9 cellular contexts compared by ENCODE assay signal in the genomic region with DNA sequence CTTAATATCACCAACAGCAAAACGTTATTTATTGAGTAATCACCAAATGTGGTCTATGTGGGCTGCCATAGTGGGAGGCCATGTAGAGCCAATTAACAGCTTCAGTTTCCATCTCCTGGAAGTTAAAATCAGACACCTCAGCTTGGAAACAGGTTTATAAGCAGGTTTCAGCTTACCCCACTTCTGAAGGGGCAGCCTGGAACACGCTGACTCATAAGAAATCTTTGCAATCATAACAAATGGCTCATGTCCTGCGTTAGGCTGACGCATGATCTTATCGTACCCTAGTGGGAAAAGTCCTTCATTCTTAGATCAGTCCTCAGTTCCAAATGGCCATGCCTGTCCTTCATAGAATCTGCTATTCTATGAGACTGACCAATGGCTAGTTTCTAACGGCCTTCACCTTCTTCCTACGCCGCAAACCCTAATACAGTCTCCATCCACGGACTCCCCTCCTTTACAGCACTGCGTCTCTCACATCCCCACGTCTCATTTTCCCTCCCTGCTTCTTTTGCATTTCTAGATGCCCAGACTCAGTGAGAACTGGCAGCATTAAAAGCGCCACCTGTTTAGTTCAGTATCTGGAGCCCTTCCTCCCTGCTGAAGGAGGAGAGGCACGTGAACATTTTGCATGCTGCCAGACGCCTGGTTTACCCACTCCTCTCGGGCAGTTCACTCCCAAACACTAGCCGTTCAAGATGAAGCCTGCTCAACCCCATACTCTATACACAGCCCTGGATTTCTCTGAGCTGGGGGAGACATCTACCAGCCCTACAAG. TPM values are rescaled to one million over a fixed set of nuclear protein-coding genes. Genes with fewer than 3 reads are reported as not detected.
DNase-seq lines count a peak whose midpoint lies in the region; ATAC-seq and TF ChIP-seq lines count a peak whose summit lies in the region.
"Had no signal": no experiment of that assay in that cellular context is flagged by ENCODE, and none has a peak within 500 bp of the region (broad histone marks: within the 10 kb centered on the region; RNA-seq: fewer than 3 reads in every experiment).

No MANE protein-coding gene starts in this region.

- no peak for TF ChIP-seq CTCF in AG10803 (conservative IDR thresholded peaks at IDR 0.05; ENCODE audit: low read length)
- no peak for TF ChIP-seq CTCF in astrocyte of the spinal cord (IDR thresholded peaks at IDR 0.05; ENCODE audit: low read depth, low read length)
- no peak for TF ChIP-seq CTCF in lung (IDR thresholded peaks at IDR 0.05; ENCODE audit: control extremely low read depth, extremely low read depth)
- no peak for TF ChIP-seq CTCF in uterus (IDR thresholded peaks at IDR 0.05)
- TF ChIP-seq CTCF in MM.1S (IDR thresholded peaks at IDR 0.05; ENCODE audit: low read length) = no peak

- DNase-seq in AG10803 (ENCODE audit: low read depth) = peak; percentile 81
- DNase-seq in HT-29 (ENCODE audit: low spot score) = peak; percentile 40
- peak; percentile 95 for DNase-seq in astrocyte of the spinal cord (ENCODE audit: low read depth, low spot score)
- DNase-seq in lung (ENCODE audit: low spot score) = no peak
- DNase-seq in uterus = no peak
- no peak for DNase-seq in MM.1S
- DNase-seq in NK-92 (lab: John Stamatoyannopoulos, UW; ENCODE audit: unreplicated experiment) = no peak
- DNase-seq: WERI-Rb-1 had no signal

- no peak overlapping the region for H3K4me2 ChIP-seq in MM.1S (ENCODE audit: low read depth, low read length)

- peak overlapping the region in 1 of 2 donors; percentile 26 for H3K27ac ChIP-seq in lung (ENCODE audit: low read depth in 1 of 2, low read length in 1 of 2)
- no peak overlapping the region for H3K27ac ChIP-seq in uterus
- no peak overlapping the region for H3K27ac ChIP-seq in MM.1S (ENCODE audit: low read length)
- H3K27ac ChIP-seq: WERI-Rb-1 had no signal

- H3K9me2 ChIP-seq in MM.1S (replicated peaks; ENCODE audit: insufficient read depth, low read length) = no peaks in the 10 kb centered on the region

- H4K20me1 ChIP-seq in MM.1S (ENCODE audit: insufficient read depth, low read length) = no peaks in the 10 kb centered on the region

- no peak overlapping the region for H3K9ac ChIP-seq in MM.1S (ENCODE audit: low read length)

- no peak overlapping the region for H3K4me3 ChIP-seq in AG10803 (ENCODE audit: low read length)
- H3K4me3 ChIP-seq in astrocyte of the spinal cord (ENCODE audit: low read depth, low read length) = no peak overlapping the region
- H3K4me3 ChIP-seq in lung = no peak overlapping the region
- no peak overlapping the region for H3K4me3 ChIP-seq in uterus
- no peak overlapping the region for H3K4me3 ChIP-seq in MM.1S (ENCODE audit: low read length)

- no peaks in the 10 kb centered on the region for H3K36me3 ChIP-seq in lung (ENCODE audit: control insufficient read depth in 2 of 2, insufficient read depth in 2 of 2, low read length in 2 of 2)
- no peaks in the 10 kb centered on the region for H3K36me3 ChIP-seq in uterus
- H3K36me3 ChIP-seq in MM.1S (replicated peaks; ENCODE audit: insufficient read depth, low read length) = no peaks in the 10 kb centered on the region
- H3K36me3 ChIP-seq: WERI-Rb-1 had no signal

- H3K4me1 ChIP-seq in lung (ENCODE audit: control insufficient read depth in 2 of 2, insufficient read depth in 2 of 2, low read length in 2 of 2) (peaks cover 0 to 3% of the 10 kb centered on the region in 2 donors), uterus (no peaks in the 10 kb centered on the region), MM.1S (ENCODE audit: low read length) (no peaks in the 10 kb centered on the region)

- no peaks in the 10 kb centered on the region for H3K27me3 ChIP-seq in lung (ENCODE audit: control insufficient read depth, insufficient read depth)
- H3K27me3 ChIP-seq in uterus = no peaks in the 10 kb centered on the region
- H3K27me3 ChIP-seq in MM.1S (replicated peaks; ENCODE audit: insufficient read depth, low read length) = no peaks in the 10 kb centered on the region

- no peaks in the 10 kb centered on the region for H3K79me2 ChIP-seq in MM.1S (ENCODE audit: low read length)

- TF ChIP-seq POLR2A in uterus (IDR thresholded peaks at IDR 0.05) = no peak

- H2AFZ ChIP-seq in MM.1S (ENCODE audit: low read length) = no peak overlapping the region

- WGBS in lung, 2 donors = 78 to 86% methylated on average over 16 of the region's 16 CpGs

- ATAC-seq in lung (ENCODE audit: insufficient read depth, low FRiP score) = peak; percentile 7
- no peak for ATAC-seq in HG03108 (IDR thresholded peaks at IDR 0.05; ENCODE audit: unreplicated experiment)

- intact Hi-C loops in uterus (cut with DNase I; ENCODE audit: low total_unique reads) = no loop called here

- H3K9me3 ChIP-seq in lung (ENCODE audit: control insufficient read depth in 2 of 2, insufficient read depth in 1 of 2, low read length in 1 of 2) (no peaks in the 10 kb centered on the region), uterus (no peaks in the 10 kb centered on the region), MM.1S (replicated peaks; ENCODE audit: insufficient read depth, low read length) (no peaks in the 10 kb centered on the region)

- H3F3A ChIP-seq in MM.1S (ENCODE audit: insufficient read depth, low read length) = no peaks in the 10 kb centered on the region

- in situ Hi-C loops in astrocyte of the spinal cord (cut with HindIII; ENCODE audit: low sequenced_read_pairs) = no loop called here

RNA-seq across cellular contexts. Expression of a gene that starts 24.2 kb away (rescaled TPM):
- total RNA-seq in HT-29 (2014; rRNA removed; shearing (Covaris generic)) = 121 and 152 TPM in 2 replicates
- total RNA-seq in lung = 100 to 1,000 TPM; 215 to 226 TPM
- polyA plus RNA-seq in lung = 100 to 1,000 TPM in 1 of 2 donors, 10 to 100 TPM in 1; 37.4 to 126 TPM
- total RNA-seq in uterus = 100 to 1,000 TPM in 2 of 4 donors, 10 to 100 TPM in 2; 39.2 to 322 (median 129) TPM

Comparison
In these comparisons a context has a peak if more than half of its experiments do, and no peak if none do; other contexts are left out.
1. DNase-seq: peak in AG10803 (single experiment), HT-29 (single experiment) and astrocyte of the spinal cord (single experiment); none in lung (single experiment), uterus (0 of 2), MM.1S (single experiment) and NK-92 (single experiment).